Comparison of ENCODE assay signal across 1 cellular context in the genomic region with DNA sequence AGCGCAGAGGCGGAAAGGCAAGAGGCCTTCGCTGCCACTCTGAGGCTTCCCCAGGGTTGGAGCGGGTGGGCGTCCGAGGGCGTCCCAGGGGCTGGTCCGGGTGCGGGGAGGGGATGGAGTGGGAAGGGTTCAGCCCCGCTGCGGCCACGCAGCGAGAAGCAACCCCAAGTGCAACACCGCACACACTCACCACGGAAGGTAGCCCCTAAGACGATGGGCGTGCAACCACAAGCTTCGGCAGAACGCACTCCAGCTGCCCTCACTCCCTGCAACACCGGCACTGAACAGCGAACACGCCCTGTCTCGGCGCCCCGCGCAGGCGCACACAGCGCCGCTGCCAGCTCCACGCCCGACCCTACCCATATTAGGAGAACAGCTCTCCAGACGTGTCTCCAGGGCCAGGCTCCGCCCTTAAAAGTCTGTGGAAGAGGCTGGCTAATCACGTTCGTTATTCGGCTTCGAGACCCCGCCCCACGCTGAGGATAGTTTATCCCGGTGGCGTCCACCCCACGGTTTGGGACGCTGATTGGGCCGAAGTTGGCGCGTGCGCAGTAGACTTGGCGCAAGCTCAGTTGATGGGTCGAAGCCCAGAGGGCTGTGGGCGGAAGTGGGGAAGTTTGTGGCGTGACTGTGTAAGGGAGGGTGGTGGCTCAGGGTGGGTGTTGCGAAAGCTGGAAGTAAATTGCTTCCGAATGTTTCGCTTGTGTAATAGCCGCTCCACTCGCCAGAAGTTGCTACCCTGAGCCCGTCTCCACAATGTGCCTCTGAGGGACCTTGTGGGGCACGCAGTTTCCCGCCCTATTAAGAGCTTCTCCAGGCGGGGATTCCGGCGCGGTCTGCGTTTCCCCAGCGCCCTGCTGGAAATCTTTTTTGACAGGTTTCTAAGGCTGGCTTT.
TF ChIP-seq lines count a peak whose summit lies in the region.

A gene (minus strand): TSS at position 300 of the 895 bp plus-strand sequence. CDS start 343 bp downstream, outside the sequence.

TF ChIP-seq in HepG2, 621 proteins besides CTCF, POLR2A, EP300 and RAD21 (continued from another document and continues in another):
- TF ChIP-seq ZNF264 (CRISPR knock-in tag; IDR thresholded peaks at IDR 0.05) (peak; percentile 85), SMARCE1 (IDR thresholded peaks at IDR 0.05; ENCODE audit: borderline replicate concordance) (no peak), ASH2L (IDR thresholded peaks at IDR 0.05; ENCODE audit: insufficient read length, low read depth, low read length) (peak; percentile 65), BRCA1 (CRISPR knock-in tag; IDR thresholded peaks at IDR 0.05) (0 out of 2 replicates have a peak, but pooled peaks have one; percentile 45), ZNF781 (CRISPR knock-in tag; IDR thresholded peaks at IDR 0.05; ENCODE audit: borderline replicate concordance, not compliant biosample characterization) (no peak), ZBTB38 (CRISPR knock-in tag; IDR thresholded peaks at IDR 0.05) (peak; percentile 40; the same call in 1 of the 2 replicates), PCBP1 (IDR thresholded peaks at IDR 0.05; ENCODE audit: borderline replicate concordance, low read depth, low read length) (peak; percentile 76), ISL2 (CRISPR knock-in tag; IDR thresholded peaks at IDR 0.05) (peak; percentile 56; the same call in 1 of the 2 replicates), CENPT (CRISPR knock-in tag; IDR thresholded peaks at IDR 0.05; ENCODE audit: low read depth) (no peak; the same call in 1 of the 2 replicates), GFI1 (CRISPR knock-in tag; IDR thresholded peaks at IDR 0.05; ENCODE audit: borderline replicate concordance) (no peak), TCF7 (IDR thresholded peaks at IDR 0.05; ENCODE audit: low read depth) (no peak), MTA3 (CRISPR knock-in tag; IDR thresholded peaks at IDR 0.05) (no peak), ZNF773 (CRISPR knock-in tag; IDR thresholded peaks at IDR 0.05; ENCODE audit: borderline replicate concordance) (no peak), ZNF616 (CRISPR knock-in tag; IDR thresholded peaks at IDR 0.05; ENCODE audit: low read depth) (no peak), ZFP90 (CRISPR knock-in tag; IDR thresholded peaks at IDR 0.05; ENCODE audit: borderline replicate concordance) (0 out of 2 replicates have a peak, but pooled peaks have one; percentile 11), FOXK2 (IDR thresholded peaks at IDR 0.05) (no peak), HIVEP1 (CRISPR knock-in tag; IDR thresholded peaks at IDR 0.05) (peak; percentile 28; the same call in 1 of the 2 replicates), SOX5 (CRISPR knock-in tag; IDR thresholded peaks at IDR 0.05; ENCODE audit: borderline replicate concordance) (0 out of 2 replicates have a peak, but pooled peaks have one; percentile 21), NFE2 (CRISPR knock-in tag; IDR thresholded peaks at IDR 0.05) (no peak), ZNF720 (CRISPR knock-in tag; IDR thresholded peaks at IDR 0.05) (no peak), JARID2 (CRISPR knock-in tag; IDR thresholded peaks at IDR 0.05; ENCODE audit: insufficient replicate concordance) (no peak), ZSCAN31 (CRISPR knock-in tag; IDR thresholded peaks at IDR 0.05; ENCODE audit: low read depth) (0 out of 2 replicates have a peak, but pooled peaks have one; percentile 5), ELF1 (CRISPR knock-in tag; IDR thresholded peaks at IDR 0.05) (peak; percentile 100), TSC22D2 (CRISPR knock-in tag; IDR thresholded peaks at IDR 0.05; ENCODE audit: borderline replicate concordance) (no peak), ZNF260 (CRISPR knock-in tag; IDR thresholded peaks at IDR 0.05; ENCODE audit: borderline replicate concordance, low read depth) (no peak)
- TF ChIP-seq, protein P1, sequence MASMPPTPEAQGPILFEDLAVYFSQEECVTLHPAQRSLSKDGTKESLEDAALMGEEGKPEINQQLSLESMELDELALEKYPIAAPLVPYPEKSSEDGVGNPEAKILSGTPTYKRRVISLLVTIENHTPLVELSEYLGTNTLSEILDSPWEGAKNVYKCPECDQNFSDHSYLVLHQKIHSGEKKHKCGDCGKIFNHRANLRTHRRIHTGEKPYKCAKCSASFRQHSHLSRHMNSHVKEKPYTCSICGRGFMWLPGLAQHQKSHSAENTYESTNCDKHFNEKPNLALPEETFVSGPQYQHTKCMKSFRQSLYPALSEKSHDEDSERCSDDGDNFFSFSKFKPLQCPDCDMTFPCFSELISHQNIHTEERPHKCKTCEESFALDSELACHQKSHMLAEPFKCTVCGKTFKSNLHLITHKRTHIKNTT (CRISPR knock-in tag; IDR thresholded peaks at IDR 0.05) = no peak
- TF ChIP-seq, protein P2, sequence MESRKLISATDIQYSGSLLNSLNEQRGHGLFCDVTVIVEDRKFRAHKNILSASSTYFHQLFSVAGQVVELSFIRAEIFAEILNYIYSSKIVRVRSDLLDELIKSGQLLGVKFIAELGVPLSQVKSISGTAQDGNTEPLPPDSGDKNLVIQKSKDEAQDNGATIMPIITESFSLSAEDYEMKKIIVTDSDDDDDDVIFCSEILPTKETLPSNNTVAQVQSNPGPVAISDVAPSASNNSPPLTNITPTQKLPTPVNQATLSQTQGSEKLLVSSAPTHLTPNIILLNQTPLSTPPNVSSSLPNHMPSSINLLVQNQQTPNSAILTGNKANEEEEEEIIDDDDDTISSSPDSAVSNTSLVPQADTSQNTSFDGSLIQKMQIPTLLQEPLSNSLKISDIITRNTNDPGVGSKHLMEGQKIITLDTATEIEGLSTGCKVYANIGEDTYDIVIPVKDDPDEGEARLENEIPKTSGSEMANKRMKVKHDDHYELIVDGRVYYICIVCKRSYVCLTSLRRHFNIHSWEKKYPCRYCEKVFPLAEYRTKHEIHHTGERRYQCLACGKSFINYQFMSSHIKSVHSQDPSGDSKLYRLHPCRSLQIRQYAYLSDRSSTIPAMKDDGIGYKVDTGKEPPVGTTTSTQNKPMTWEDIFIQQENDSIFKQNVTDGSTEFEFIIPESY (CRISPR knock-in tag; IDR thresholded peaks at IDR 0.05) = no peak
- TF ChIP-seq, protein P3, sequence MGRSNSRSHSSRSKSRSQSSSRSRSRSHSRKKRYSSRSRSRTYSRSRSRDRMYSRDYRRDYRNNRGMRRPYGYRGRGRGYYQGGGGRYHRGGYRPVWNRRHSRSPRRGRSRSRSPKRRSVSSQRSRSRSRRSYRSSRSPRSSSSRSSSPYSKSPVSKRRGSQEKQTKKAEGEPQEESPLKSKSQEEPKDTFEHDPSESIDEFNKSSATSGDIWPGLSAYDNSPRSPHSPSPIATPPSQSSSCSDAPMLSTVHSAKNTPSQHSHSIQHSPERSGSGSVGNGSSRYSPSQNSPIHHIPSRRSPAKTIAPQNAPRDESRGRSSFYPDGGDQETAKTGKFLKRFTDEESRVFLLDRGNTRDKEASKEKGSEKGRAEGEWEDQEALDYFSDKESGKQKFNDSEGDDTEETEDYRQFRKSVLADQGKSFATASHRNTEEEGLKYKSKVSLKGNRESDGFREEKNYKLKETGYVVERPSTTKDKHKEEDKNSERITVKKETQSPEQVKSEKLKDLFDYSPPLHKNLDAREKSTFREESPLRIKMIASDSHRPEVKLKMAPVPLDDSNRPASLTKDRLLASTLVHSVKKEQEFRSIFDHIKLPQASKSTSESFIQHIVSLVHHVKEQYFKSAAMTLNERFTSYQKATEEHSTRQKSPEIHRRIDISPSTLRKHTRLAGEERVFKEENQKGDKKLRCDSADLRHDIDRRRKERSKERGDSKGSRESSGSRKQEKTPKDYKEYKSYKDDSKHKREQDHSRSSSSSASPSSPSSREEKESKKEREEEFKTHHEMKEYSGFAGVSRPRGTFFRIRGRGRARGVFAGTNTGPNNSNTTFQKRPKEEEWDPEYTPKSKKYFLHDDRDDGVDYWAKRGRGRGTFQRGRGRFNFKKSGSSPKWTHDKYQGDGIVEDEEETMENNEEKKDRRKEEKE (IDR thresholded peaks at IDR 0.05) = no peak
- TF ChIP-seq, protein P4, sequence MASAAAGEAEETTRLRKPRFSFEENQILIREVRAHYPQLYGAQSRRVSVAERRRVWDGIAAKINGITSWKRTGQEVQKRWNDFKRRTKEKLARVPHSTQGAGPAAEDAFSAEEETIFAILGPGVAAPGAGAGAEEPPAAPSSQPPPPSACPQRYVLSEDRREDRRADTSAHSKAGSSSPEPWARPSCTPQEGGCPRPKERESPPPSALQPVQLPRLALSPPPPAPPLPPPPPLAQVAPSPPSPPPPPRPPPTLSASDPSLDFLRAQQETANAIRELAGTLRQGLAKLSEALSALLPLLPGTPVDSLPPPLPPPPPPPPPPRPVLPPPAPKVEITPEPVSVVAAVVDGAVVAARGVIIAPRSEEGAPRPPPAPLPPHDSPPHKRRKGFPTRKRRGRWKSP (CRISPR knock-in tag; IDR thresholded peaks at IDR 0.05) = no peak; the same call in 1 of the 2 replicates
- TF ChIP-seq, protein P5, sequence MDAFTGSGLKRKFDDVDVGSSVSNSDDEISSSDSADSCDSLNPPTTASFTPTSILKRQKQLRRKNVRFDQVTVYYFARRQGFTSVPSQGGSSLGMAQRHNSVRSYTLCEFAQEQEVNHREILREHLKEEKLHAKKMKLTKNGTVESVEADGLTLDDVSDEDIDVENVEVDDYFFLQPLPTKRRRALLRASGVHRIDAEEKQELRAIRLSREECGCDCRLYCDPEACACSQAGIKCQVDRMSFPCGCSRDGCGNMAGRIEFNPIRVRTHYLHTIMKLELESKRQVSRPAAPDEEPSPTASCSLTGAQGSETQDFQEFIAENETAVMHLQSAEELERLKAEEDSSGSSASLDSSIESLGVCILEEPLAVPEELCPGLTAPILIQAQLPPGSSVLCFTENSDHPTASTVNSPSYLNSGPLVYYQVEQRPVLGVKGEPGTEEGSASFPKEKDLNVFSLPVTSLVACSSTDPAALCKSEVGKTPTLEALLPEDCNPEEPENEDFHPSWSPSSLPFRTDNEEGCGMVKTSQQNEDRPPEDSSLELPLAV (CRISPR knock-in tag; conservative IDR thresholded peaks at IDR 0.05; ENCODE audit: low read depth) = no peak
- TF ChIP-seq, protein P6, sequence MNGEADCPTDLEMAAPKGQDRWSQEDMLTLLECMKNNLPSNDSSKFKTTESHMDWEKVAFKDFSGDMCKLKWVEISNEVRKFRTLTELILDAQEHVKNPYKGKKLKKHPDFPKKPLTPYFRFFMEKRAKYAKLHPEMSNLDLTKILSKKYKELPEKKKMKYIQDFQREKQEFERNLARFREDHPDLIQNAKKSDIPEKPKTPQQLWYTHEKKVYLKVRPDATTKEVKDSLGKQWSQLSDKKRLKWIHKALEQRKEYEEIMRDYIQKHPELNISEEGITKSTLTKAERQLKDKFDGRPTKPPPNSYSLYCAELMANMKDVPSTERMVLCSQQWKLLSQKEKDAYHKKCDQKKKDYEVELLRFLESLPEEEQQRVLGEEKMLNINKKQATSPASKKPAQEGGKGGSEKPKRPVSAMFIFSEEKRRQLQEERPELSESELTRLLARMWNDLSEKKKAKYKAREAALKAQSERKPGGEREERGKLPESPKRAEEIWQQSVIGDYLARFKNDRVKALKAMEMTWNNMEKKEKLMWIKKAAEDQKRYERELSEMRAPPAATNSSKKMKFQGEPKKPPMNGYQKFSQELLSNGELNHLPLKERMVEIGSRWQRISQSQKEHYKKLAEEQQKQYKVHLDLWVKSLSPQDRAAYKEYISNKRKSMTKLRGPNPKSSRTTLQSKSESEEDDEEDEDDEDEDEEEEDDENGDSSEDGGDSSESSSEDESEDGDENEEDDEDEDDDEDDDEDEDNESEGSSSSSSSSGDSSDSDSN (CRISPR knock-in tag; IDR thresholded peaks at IDR 0.05) = peak; percentile 64
- TF ChIP-seq, protein P7, sequence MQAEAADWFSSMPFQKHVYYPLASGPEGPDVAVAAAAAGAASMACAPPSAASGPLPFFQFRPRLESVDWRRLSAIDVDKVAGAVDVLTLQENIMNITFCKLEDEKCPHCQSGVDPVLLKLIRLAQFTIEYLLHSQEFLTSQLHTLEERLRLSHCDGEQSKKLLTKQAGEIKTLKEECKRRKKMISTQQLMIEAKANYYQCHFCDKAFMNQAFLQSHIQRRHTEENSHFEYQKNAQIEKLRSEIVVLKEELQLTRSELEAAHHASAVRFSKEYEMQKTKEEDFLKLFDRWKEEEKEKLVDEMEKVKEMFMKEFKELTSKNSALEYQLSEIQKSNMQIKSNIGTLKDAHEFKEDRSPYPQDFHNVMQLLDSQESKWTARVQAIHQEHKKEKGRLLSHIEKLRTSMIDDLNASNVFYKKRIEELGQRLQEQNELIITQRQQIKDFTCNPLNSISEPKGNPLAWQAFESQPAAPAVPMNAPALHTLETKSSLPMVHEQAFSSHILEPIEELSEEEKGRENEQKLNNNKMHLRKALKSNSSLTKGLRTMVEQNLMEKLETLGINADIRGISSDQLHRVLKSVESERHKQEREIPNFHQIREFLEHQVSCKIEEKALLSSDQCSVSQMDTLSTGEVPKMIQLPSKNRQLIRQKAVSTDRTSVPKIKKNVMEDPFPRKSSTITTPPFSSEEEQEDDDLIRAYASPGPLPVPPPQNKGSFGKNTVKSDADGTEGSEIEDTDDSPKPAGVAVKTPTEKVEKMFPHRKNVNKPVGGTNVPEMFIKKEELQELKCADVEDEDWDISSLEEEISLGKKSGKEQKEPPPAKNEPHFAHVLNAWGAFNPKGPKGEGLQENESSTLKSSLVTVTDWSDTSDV (CRISPR knock-in tag; IDR thresholded peaks at IDR 0.05) = no peak
- TF ChIP-seq, protein P8, sequence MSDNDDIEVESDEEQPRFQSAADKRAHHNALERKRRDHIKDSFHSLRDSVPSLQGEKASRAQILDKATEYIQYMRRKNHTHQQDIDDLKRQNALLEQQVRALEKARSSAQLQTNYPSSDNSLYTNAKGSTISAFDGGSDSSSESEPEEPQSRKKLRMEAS (IDR thresholded peaks at IDR 0.05) = peak; percentile 86
